In genomic region chrX:101655540-101655939, GRCh38 we compare ENCODE assay signal across 26 cellular contexts. TPM values are rescaled to one million over a fixed set of nuclear protein-coding genes. Genes with fewer than 3 reads are reported as not detected.
DNase-seq lines count a peak whose midpoint lies in the region; ATAC-seq, FAIRE-seq and TF ChIP-seq lines count a peak whose summit lies in the region.
"Had no signal": no experiment of that assay in that cellular context is flagged by ENCODE, and none has a peak within 500 bp of the region (broad histone marks: within the 10 kb centered on the region; RNA-seq: fewer than 3 reads in every experiment).

No MANE protein-coding gene starts in this region.

- no peak overlapping the region for H3K27ac ChIP-seq in pancreas
- H3K27ac ChIP-seq: C4-2B, gastroesophageal sphincter, KMS-11 had no signal

- H3K4me1 Mint-ChIP-seq in activated T-cell treated with anti-CD3 and anti-CD28 coated beads, Interleukin-2, amount 50 U/mL, for 72 hours (ENCODE audit: low read depth), result peaks cover 8% of the 10 kb centered on the region
- peaks cover 20% of the 10 kb centered on the region for H3K4me1 Mint-ChIP-seq in activated naive CD8-positive, alpha-beta T cell treated with anti-CD3 and anti-CD28 coated beads, Interleukin-2, amount 50 U/mL, for 24 hours

- no peak overlapping the region for H3K27ac Mint-ChIP-seq in activated T-cell treated with anti-CD3 and anti-CD28 coated beads, Interleukin-2, amount 50 U/mL, for 72 hours
- no peak overlapping the region for H3K27ac Mint-ChIP-seq in activated naive CD8-positive, alpha-beta T cell treated with anti-CD3 and anti-CD28 coated beads, Interleukin-2, amount 50 U/mL, for 24 hours
- H3K27ac Mint-ChIP-seq: mesothelial cell of epicardium had no signal

- H3K4me3 ChIP-seq in pancreas, result no peak overlapping the region
- H3K4me3 ChIP-seq: gastroesophageal sphincter, GM23338 had no signal

- DNase-seq in activated T-cell treated with anti-CD3 and anti-CD28 coated beads, Interleukin-2, amount 50 U/mL, for 72 hours, result no peak
- DNase-seq in activated T-cell treated with anti-CD3 and anti-CD28 coated beads for 4 hours (no peak), GM19239 (ENCODE audit: insufficient read length, low spot score) (no peak), pancreas (no peak), dermis blood vessel endothelial cell (no peak)
- no peak for DNase-seq in activated naive CD8-positive, alpha-beta T cell treated with anti-CD3 and anti-CD28 coated beads, Interleukin-2, amount 50 U/mL, for 24 hours
- DNase-seq: ACHN; activated CD4-positive, alpha-beta T cell treated with anti-CD3 and anti-CD28 coated beads, Interleukin-2, amount 50 U/mL, for 4 hours; activated T-cell treated with anti-CD3 and anti-CD28 coated beads, Interleukin-2, amount 50 U/mL, for 1 hour; amniotic stem cell; caudate nucleus; left cardiac atrium; NCI-H1092; NCI-H2081; NCI-H524; stimulated activated CD4-positive, alpha-beta T cell treated with anti-CD3 and anti-CD28 coated beads, Interleukin-4, amount 100 ng/mL, for 24 hours had no signal

- no peaks in the 10 kb centered on the region for H3K36me3 ChIP-seq in pancreas

- H3K4me3 Mint-ChIP-seq in activated T-cell treated with anti-CD3 and anti-CD28 coated beads, Interleukin-2, amount 50 U/mL, for 72 hours, result peak overlapping the region; percentile 12 to 45
- H3K4me3 Mint-ChIP-seq in activated naive CD8-positive, alpha-beta T cell treated with anti-CD3 and anti-CD28 coated beads, Interleukin-2, amount 50 U/mL, for 24 hours, result peak overlapping the region; percentile 51
- H3K4me3 Mint-ChIP-seq: GM23338, mesothelial cell of epicardium had no signal

- H3K27me3 ChIP-seq in pancreas, result no peaks in the 10 kb centered on the region
- H3K27me3 ChIP-seq: gastroesophageal sphincter had no signal

- 78 to 86% methylated on average over 3 of the region's 3 CpGs for WGBS in pancreas, 2 donors

- H3K9me3 Mint-ChIP-seq in activated T-cell treated with anti-CD3 and anti-CD28 coated beads, Interleukin-2, amount 50 U/mL, for 72 hours, result no peaks in the 10 kb centered on the region
- H3K9me3 Mint-ChIP-seq in activated naive CD8-positive, alpha-beta T cell treated with anti-CD3 and anti-CD28 coated beads, Interleukin-2, amount 50 U/mL, for 24 hours, result no peaks in the 10 kb centered on the region
- H3K9me3 Mint-ChIP-seq: GM23338 had no signal

- no peaks in the 10 kb centered on the region for H3K36me3 Mint-ChIP-seq in activated T-cell treated with anti-CD3 and anti-CD28 coated beads, Interleukin-2, amount 50 U/mL, for 72 hours (ENCODE audit: insufficient read depth in 2 of 2)
- H3K36me3 Mint-ChIP-seq in activated naive CD8-positive, alpha-beta T cell treated with anti-CD3 and anti-CD28 coated beads, Interleukin-2, amount 50 U/mL, for 24 hours (ENCODE audit: low read depth), result no peaks in the 10 kb centered on the region
- H3K36me3 Mint-ChIP-seq: mesothelial cell of epicardium had no signal

- peak; percentile 86 for FAIRE-seq in GM19239 (lab: Jason Lieb, UNC)
- FAIRE-seq in pancreas (lab: Jason Lieb, UNC), result peak; percentile 76

- no peaks in the 10 kb centered on the region for H3K4me1 ChIP-seq in pancreas

- no peak for TF ChIP-seq CTCF in pancreas (IDR thresholded peaks at IDR 0.05)

- intact Hi-C loops in pancreas (cut with DNase I), result no loop called here

- H3K27me3 Mint-ChIP-seq in activated T-cell treated with anti-CD3 and anti-CD28 coated beads, Interleukin-2, amount 50 U/mL, for 72 hours (ENCODE audit: low read depth), result peaks cover 17% of the 10 kb centered on the region
- H3K27me3 Mint-ChIP-seq in activated naive CD8-positive, alpha-beta T cell treated with anti-CD3 and anti-CD28 coated beads, Interleukin-2, amount 50 U/mL, for 24 hours, result no peaks in the 10 kb centered on the region

- peak in 1 of 2 donors; percentile 25 for ATAC-seq in activated T-cell treated with anti-CD3 and anti-CD28 coated beads, Interleukin-2, amount 50 U/mL, for 72 hours (replicated peaks in 1 of 2)
- ATAC-seq in activated naive CD8-positive, alpha-beta T cell treated with anti-CD3 and anti-CD28 coated beads, Interleukin-2, amount 50 U/mL, for 24 hours, result no peak
- ATAC-seq in pancreas (no peak), HG03342 (IDR thresholded peaks at IDR 0.05; ENCODE audit: unreplicated experiment) (no peak), HG03196 (IDR thresholded peaks at IDR 0.05; ENCODE audit: unreplicated experiment) (no peak)
- ATAC-seq: esophagus mucosa, gastroesophageal sphincter, GM23338, left cardiac atrium, Right ventricle myocardium inferior had no signal

- no peaks in the 10 kb centered on the region for H3K9me3 ChIP-seq in pancreas
- H3K9me3 ChIP-seq: gastroesophageal sphincter had no signal

RNA-seq across cellular contexts. Expression of gene ARMCX2, which starts 4.1 kb away (rescaled TPM):
- total RNA-seq in activated T-cell treated with anti-CD3 and anti-CD28 coated beads, Interleukin-2, amount 50 U/mL, for 72 hours, result 10 to 100 TPM in 1 of 2 donors, 1 to 10 TPM in 1; 10.0 to 23.8 TPM
- total RNA-seq in pancreas, result 10 to 100 TPM; 10.6 to 30.0 (median 16.3) TPM
- 10 to 100 TPM; 12.8 to 34.5 TPM for polyA plus RNA-seq in pancreas
- total RNA-seq in dermis blood vessel endothelial cell, result 62.5 and 63.8 TPM in 2 replicates
- total RNA-seq: HT-29 had no signal

RNA-seq across cellular contexts. Expression of gene ARMCX3, which starts 32.6 kb away (rescaled TPM):
- 10 to 100 TPM; 37.0 to 49.1 TPM for total RNA-seq in activated T-cell treated with anti-CD3 and anti-CD28 coated beads, Interleukin-2, amount 50 U/mL, for 72 hours
- total RNA-seq in pancreas, result 10 to 100 TPM; 35.9 to 49.9 (median 42.3) TPM
- 10 to 100 TPM; 37.4 to 48.7 TPM for polyA plus RNA-seq in pancreas
- 62.9 and 73.5 TPM in 2 replicates for total RNA-seq in dermis blood vessel endothelial cell

RNA-seq across cellular contexts. Expression of gene ARMCX6, which starts 37.7 kb away (rescaled TPM):
- 10 to 100 TPM; 68.5 to 75.8 TPM for total RNA-seq in activated T-cell treated with anti-CD3 and anti-CD28 coated beads, Interleukin-2, amount 50 U/mL, for 72 hours
- 10 to 100 TPM; 20.9 to 33.0 (median 26.0) TPM for total RNA-seq in pancreas
- polyA plus RNA-seq in pancreas, result 10 to 100 TPM; 15.7 to 34.5 TPM
- 39.2 and 42.0 TPM in 2 replicates for total RNA-seq in dermis blood vessel endothelial cell
